In genomic region chr1:227729881-227730629, GRCh38 we compare ENCODE assay signal across 8 cellular contexts. TPM values are rescaled to one million over a fixed set of nuclear protein-coding genes. Genes with fewer than 3 reads are reported as not detected.
DNase-seq lines count a peak whose midpoint lies in the region; ATAC-seq lines count a peak whose summit lies in the region.

No MANE protein-coding gene starts in this region.

- peaks cover 40% of the 10 kb centered on the region for H3K4me1 Mint-ChIP-seq in activated naive CD4-positive, alpha-beta T cell treated with anti-CD3 and anti-CD28 coated beads, Interleukin-2, amount 10 ng/mL, durations not matched to agents 7 days and 5 days

- peaks cover 10% of the 10 kb centered on the region for H3K36me3 Mint-ChIP-seq in activated naive CD4-positive, alpha-beta T cell treated with anti-CD3 and anti-CD28 coated beads, Interleukin-2, amount 10 ng/mL, durations not matched to agents 7 days and 5 days

- H3K27me3 ChIP-seq in H7 (ENCODE audit: control insufficient read depth, insufficient read depth, low read length): no peaks in the 10 kb centered on the region

- peaks cover 9% of the 10 kb centered on the region for H3K36me3 ChIP-seq in H7 (replicated peaks; ENCODE audit: control insufficient read depth, insufficient read depth, low read length)

- peaks cover 4% of the 10 kb centered on the region for H3K9me3 Mint-ChIP-seq in activated naive CD4-positive, alpha-beta T cell treated with anti-CD3 and anti-CD28 coated beads, Interleukin-2, amount 10 ng/mL, durations not matched to agents 7 days and 5 days

- intact Hi-C loops in Right ventricle myocardium inferior (cut with DNase I): loop anchor here (5.0 kb wide), 1 partner anchor 243 kb away; no protein-coding TSS in a partner anchor
- intact Hi-C loops in posterior vena cava (cut with DNase I): loop anchor here in 1 of 2 donors (10.0 kb wide), 1 partner anchor 955 kb away; no protein-coding TSS in a partner anchor

- H3K27ac Mint-ChIP-seq in activated naive CD4-positive, alpha-beta T cell treated with anti-CD3 and anti-CD28 coated beads, Interleukin-2, amount 10 ng/mL, durations not matched to agents 7 days and 5 days: no peak overlapping the region

- peak overlapping the region; percentile 44 for H3K4me3 Mint-ChIP-seq in activated naive CD4-positive, alpha-beta T cell treated with anti-CD3 and anti-CD28 coated beads, Interleukin-2, amount 10 ng/mL, durations not matched to agents 7 days and 5 days

- CTCF ChIA-PET in activated naive CD4-positive, alpha-beta T cell treated with anti-CD3 and anti-CD28 coated beads, Interleukin-2, amount 10 ng/mL, durations not matched to agents 7 days and 5 days (lab: Charles Lee): interaction anchor here (0.7 to 1.9 kb wide), 8 partner anchors 14 to 451 kb away, joined by 3 to 7 read pairs (median 4); partner anchors contain the start of gene WNT9A

- no peak overlapping the region for H3K4me3 ChIP-seq in H7 (ENCODE audit: insufficient read depth, low read depth, low read length)

- DNase-seq in DMS153 treated with DMSO at 0.1 percent for 48 hours (lab: John Stamatoyannopoulos, UW; ENCODE audit: unreplicated experiment) (peak; percentile 28), H7 (peak; percentile 92), NOMO-1 treated with dmso at 0.1 percent for 144 hours (lab: John Stamatoyannopoulos, UW; ENCODE audit: unreplicated experiment) (peak; percentile 3), Right ventricle myocardium inferior (ENCODE audit: missing footprints) (peak; percentile 34), posterior vena cava (ENCODE audit: low spot score) (peak; percentile 78), GF-D8 (lab: John Stamatoyannopoulos, UW) (no peak)
- peak; percentile 64 for DNase-seq in activated naive CD4-positive, alpha-beta T cell treated with anti-CD3 and anti-CD28 coated beads, Interleukin-2, amount 10 ng/mL, durations not matched to agents 7 days and 5 days
- DNase-seq in effector CD4-positive, alpha-beta T cell: no peak

- ATAC-seq in Right ventricle myocardium inferior: no peak

- peaks cover 28% of the 10 kb centered on the region for H3K27me3 Mint-ChIP-seq in activated naive CD4-positive, alpha-beta T cell treated with anti-CD3 and anti-CD28 coated beads, Interleukin-2, amount 10 ng/mL, durations not matched to agents 7 days and 5 days

RNA-seq across cellular contexts. Expression of gene JMJD4, which starts 5.0 kb away (rescaled TPM):
- 45.3 and 54.4 TPM in 2 replicates for total RNA-seq in H7 (2014; rRNA removed; shearing (Covaris generic))
- 7.1 TPM for total RNA-seq in Right ventricle myocardium inferior
- 10 to 100 TPM; 10.3 to 11.4 TPM for total RNA-seq in posterior vena cava

RNA-seq across cellular contexts. Expression of gene SNAP47, which starts 5.2 kb away (rescaled TPM):
- 122 and 123 TPM in 2 replicates for total RNA-seq in H7 (2014; rRNA removed; shearing (Covaris generic))
- 30.1 TPM for total RNA-seq in Right ventricle myocardium inferior
- 10 to 100 TPM; 14.8 to 16.3 TPM for total RNA-seq in posterior vena cava

Comparison
In these comparisons a context has a peak if more than half of its experiments do, and no peak if none do; other contexts are left out.
1. DNase-seq: peak in DMS153 treated with DMSO at 0.1 percent for 48 hours (single experiment), H7 (single experiment), NOMO-1 treated with dmso at 0.1 percent for 144 hours (single experiment), activated naive CD4-positive, alpha-beta T cell treated with anti-CD3 and anti-CD28 coated beads, Interleukin-2, amount 10 ng/mL, durations not matched to agents 7 days and 5 days (single experiment), Right ventricle myocardium inferior (single experiment) and posterior vena cava (single experiment); none in effector CD4-positive, alpha-beta T cell (single experiment) and GF-D8 (single experiment).